ENCODE assay signal across 8 cellular contexts in the genomic region with DNA sequence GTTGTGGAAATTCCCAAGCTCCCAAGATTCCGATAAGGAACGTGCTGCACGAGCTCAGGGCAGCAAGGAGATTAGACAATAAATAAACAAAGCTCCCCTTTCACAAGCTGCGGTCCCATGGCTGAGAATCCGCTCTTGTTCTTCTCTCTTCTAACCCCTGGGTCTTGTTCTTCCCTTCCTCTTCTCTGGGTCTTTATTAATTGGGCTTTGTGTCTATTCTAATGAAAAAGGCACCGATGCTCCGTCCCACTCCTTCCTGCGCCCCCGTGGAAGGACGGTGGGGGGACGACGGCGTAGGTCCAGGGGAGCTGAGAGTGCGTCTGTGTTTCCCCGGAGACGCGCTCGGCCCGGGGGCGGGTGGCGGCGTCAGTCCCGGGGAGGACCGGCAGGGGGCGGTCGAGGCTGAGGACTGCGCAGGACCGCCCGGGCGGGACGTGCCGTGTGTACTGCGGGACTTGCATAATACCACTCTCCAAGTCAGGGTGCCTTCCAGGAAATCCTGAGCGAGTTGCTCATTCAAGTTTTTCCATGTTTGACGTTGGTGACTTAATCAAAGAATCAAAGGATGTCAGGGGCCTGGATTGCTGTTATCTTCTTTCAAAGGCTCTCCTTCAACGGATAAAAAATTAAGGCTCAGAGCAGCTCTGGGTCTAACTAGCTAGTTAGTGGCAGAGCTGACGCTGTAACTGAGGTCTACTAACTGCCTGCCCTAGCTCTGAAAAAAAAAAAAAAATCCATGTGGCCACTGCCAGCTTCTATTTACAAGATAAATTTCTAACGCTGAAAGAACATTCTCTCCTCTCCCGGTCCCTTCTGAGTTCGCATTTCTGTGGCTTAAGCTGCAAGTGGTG.
DNase-seq lines count a peak whose midpoint lies in the region; ATAC-seq, FAIRE-seq and TF ChIP-seq lines count a peak whose summit lies in the region.

No MANE protein-coding gene starts in this region.

- H3K4me3 Mint-ChIP-seq in activated T-cell treated with anti-CD3 and anti-CD28 coated beads, Interleukin-2, amount 50 U/mL, for 24 hours: peak overlapping the region; percentile 54

- 9% methylated on average over 11 of the region's 40 CpGs for WGBS in esophagus squamous epithelium, 2 donors

- peaks cover under 1 to 19% (median 5%) of the 10 kb centered on the region in 11 experiments; a peak in 21 of 22 replicates for H3K9me3 ChIP-seq in BLaER1 treated with 17β-estradiol and CSF1 and Interleukin-3, amounts not matched to agents 10 nM and 100 nM (replicated peaks in 1 of 11)
- H3K9me3 ChIP-seq in esophagus squamous epithelium: no peaks in the 10 kb centered on the region

- H3K4me3 ChIP-seq in BLaER1 treated with 17β-estradiol and CSF1 and Interleukin-3, amounts not matched to agents 10 nM and 100 nM: peak overlapping the region in 2 of 10 experiments; percentile 12 to 27; a peak in 2 of 20 replicates
- H3K4me3 ChIP-seq in esophagus squamous epithelium: peak overlapping the region; percentile 5 to 59 (median 16)

- peak overlapping the region in 10 of 11 experiments; percentile 1 to 84 (median 40); a peak in 17 of 22 replicates for H3K4me2 ChIP-seq in BLaER1 treated with 17β-estradiol and CSF1 and Interleukin-3, amounts not matched to agents 10 nM and 100 nM

- H3K36me3 ChIP-seq in BLaER1 treated with 17β-estradiol and CSF1 and Interleukin-3, amounts not matched to agents 10 nM and 100 nM: no peaks in the 10 kb centered on the region
- no peaks in the 10 kb centered on the region for H3K36me3 ChIP-seq in esophagus squamous epithelium

- ATAC-seq in HG03439 (IDR thresholded peaks at IDR 0.05; ENCODE audit: unreplicated experiment): peak; percentile 92

- no peak overlapping the region for H3K9ac ChIP-seq in BLaER1 treated with 17β-estradiol and CSF1 and Interleukin-3, amounts not matched to agents 10 nM and 100 nM

- intact Hi-C loops in esophagus squamous epithelium (cut with DNase I): no loop called here

- no peaks in the 10 kb centered on the region for H3K36me3 Mint-ChIP-seq in activated T-cell treated with anti-CD3 and anti-CD28 coated beads, Interleukin-2, amount 50 U/mL, for 24 hours (ENCODE audit: low read depth)

- H4K20me1 ChIP-seq in BLaER1 treated with 17β-estradiol and CSF1 and Interleukin-3, amounts not matched to agents 10 nM and 100 nM: no peaks in the 10 kb centered on the region

- H3K4me1 Mint-ChIP-seq in activated T-cell treated with anti-CD3 and anti-CD28 coated beads, Interleukin-2, amount 50 U/mL, for 24 hours (ENCODE audit: low read depth): peaks cover 13% of the 10 kb centered on the region

- no peak overlapping the region for H3K27ac Mint-ChIP-seq in activated T-cell treated with anti-CD3 and anti-CD28 coated beads, Interleukin-2, amount 50 U/mL, for 24 hours

- no peaks in the 10 kb centered on the region for H3K9me3 Mint-ChIP-seq in activated T-cell treated with anti-CD3 and anti-CD28 coated beads, Interleukin-2, amount 50 U/mL, for 24 hours

- peaks cover 52% of the 10 kb centered on the region for H3K27me3 Mint-ChIP-seq in activated T-cell treated with anti-CD3 and anti-CD28 coated beads, Interleukin-2, amount 50 U/mL, for 24 hours

- no peak for TF ChIP-seq POLR2A in esophagus squamous epithelium (IDR thresholded peaks at IDR 0.05)

- peak; percentile 84 to 99 (median 96) for TF ChIP-seq CTCF in esophagus squamous epithelium (IDR thresholded peaks at IDR 0.05)

- peak overlapping the region in 1 of 11 experiments; percentile 11; a peak in 1 of 22 replicates for H3K27ac ChIP-seq in BLaER1 treated with 17β-estradiol and CSF1 and Interleukin-3, amounts not matched to agents 10 nM and 100 nM
- peak overlapping the region; percentile 37 to 72 (median 59) for H3K27ac ChIP-seq in esophagus squamous epithelium

- H3K4me1 ChIP-seq in BLaER1 treated with 17β-estradiol and CSF1 and Interleukin-3, amounts not matched to agents 10 nM and 100 nM: peaks cover 0 to 6% (median 0%) of the 10 kb centered on the region in 10 experiments; a peak in 1 of 20 replicates
- H3K4me1 ChIP-seq in esophagus squamous epithelium: peaks cover 0 to 36% (median 16%) of the 10 kb centered on the region in 3 donors

- peak; percentile 55 for DNase-seq in GM19239 (ENCODE audit: insufficient read length, low spot score)
- peak; percentile 95 for DNase-seq in OCI-M1 (lab: John Stamatoyannopoulos, UW)
- peak; percentile 89 for DNase-seq in activated T-cell treated with anti-CD3 and anti-CD28 coated beads, Interleukin-2, amount 50 U/mL, for 24 hours
- DNase-seq in esophagus squamous epithelium (lab: John Stamatoyannopoulos, UW): peak; percentile 16
- peak; percentile 83 for DNase-seq in myocyte (ENCODE audit: low read depth)
- peak; percentile 32 to 46 for DNase-seq in stimulated activated CD8-positive, alpha-beta memory T cell treated with anti-CD3 and anti-CD28 coated beads, Interleukin-7, amount 100 ng/mL, for 1 hour (ENCODE audit: low read depth in 2 of 2)

- peaks cover 0 to 13% (median 9%) of the 10 kb centered on the region in 11 experiments; a peak in 12 of 22 replicates for H3K27me3 ChIP-seq in BLaER1 treated with 17β-estradiol and CSF1 and Interleukin-3, amounts not matched to agents 10 nM and 100 nM
- no peaks in the 10 kb centered on the region for H3K27me3 ChIP-seq in esophagus squamous epithelium

- no peak for FAIRE-seq in GM19239 (lab: Jason Lieb, UNC)

Comparison
In these comparisons a context has a peak if more than half of its experiments do, and no peak if none do; other contexts are left out.
1. DNase-seq: peak in every context shown above with its lines; median percentile 95 in OCI-M1; 89 in activated T-cell treated with anti-CD3 and anti-CD28 coated beads, Interleukin-2, amount 50 U/mL, for 24 hours; 83 in myocyte; 55 in GM19239; 39 in stimulated activated CD8-positive, alpha-beta memory T cell treated with anti-CD3 and anti-CD28 coated beads, Interleukin-7, amount 100 ng/mL, for 1 hour; 16 in esophagus squamous epithelium.